Comparison of ENCODE assay signal across 8 cellular contexts in the genomic region with DNA sequence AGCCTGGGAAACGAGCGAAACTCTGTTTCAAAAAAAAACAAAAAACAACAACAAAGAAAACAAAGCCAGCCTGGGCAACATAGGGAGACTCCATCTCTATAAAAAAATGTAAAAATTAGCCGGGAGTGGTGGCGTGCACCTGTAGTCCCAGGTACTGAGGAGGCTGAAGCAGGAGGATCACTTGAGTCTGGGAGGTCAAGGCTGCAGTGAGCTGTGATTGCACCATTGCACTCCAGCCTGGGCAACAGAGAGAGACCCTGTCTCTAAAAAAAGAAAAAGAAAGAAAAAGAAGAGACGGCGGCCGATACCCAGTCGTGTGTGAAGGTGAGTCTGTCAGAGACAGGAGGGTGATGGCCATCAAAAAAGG. TPM values are rescaled to one million over a fixed set of nuclear protein-coding genes. Genes with fewer than 3 reads are reported as not detected.
DNase-seq lines count a peak whose midpoint lies in the region; ATAC-seq and TF ChIP-seq lines count a peak whose summit lies in the region.
"Not testable (repeated sequence)": the region's sequence is repeated elsewhere in the genome, so short reads cannot be mapped to it uniquely, and the experiment has no call there.

No MANE protein-coding gene starts in this region.

- H3K4me3 Mint-ChIP-seq in IgD-negative memory B cell (peak overlapping the region; percentile 92 to 96 (median 95)), WTC11 (peak overlapping the region; percentile 59), brain (peak overlapping the region; percentile 83 to 89 (median 84))

- H3K27ac Mint-ChIP-seq in IgD-negative memory B cell (peak overlapping the region in 2 of 3 donors; percentile 18 to 48), WTC11 (peak overlapping the region; percentile 49; the same call in 1 of the 2 replicates), brain (peak overlapping the region in 4 of 5 experiments; percentile 88 to 91 (median 90))

- H3K27me3 Mint-ChIP-seq in IgD-negative memory B cell; WTC11 (ENCODE audit: low read depth); brain: not testable (repeated sequence)

- not testable (repeated sequence) for H3K9me3 ChIP-seq in mesodermal cell (ENCODE audit: control insufficient read depth, low read length); uterus

- POLR2A ChIA-PET in WTC11 (lab: Charles Lee), result not testable (repeated sequence)

- peaks cover 44% of the 10 kb centered on the region for H3K36me3 ChIP-seq in mesodermal cell (ENCODE audit: control insufficient read depth, insufficient read depth, low read length)
- not testable (repeated sequence) for H3K36me3 ChIP-seq in uterus

- DNase-seq in GM12864 (ENCODE audit: low read depth); WTC11 (ENCODE audit: low spot score); fibroblast of pulmonary artery (ENCODE audit: low read depth); retinal pigment epithelial cell (ENCODE audit: low read depth); uterus: not testable (repeated sequence)

- CTCF ChIA-PET in WTC11 (lab: Charles Lee), result interaction anchor here (0.6 kb wide), 1 partner anchor 290 kb away, joined by 3 read pairs; no protein-coding TSS in a partner anchor

- peak overlapping the region; percentile 49 for H3K27ac ChIP-seq in mesodermal cell (ENCODE audit: low read depth, low read length, severe bottlenecking)
- peak overlapping the region in 1 of 2 donors; percentile 42 for H3K27ac ChIP-seq in uterus

- H3K4me1 ChIP-seq in mesodermal cell (ENCODE audit: control insufficient read depth, insufficient read depth, low read length, poor library complexity, severe bottlenecking); uterus: not testable (repeated sequence)

- not testable (repeated sequence) for TF ChIP-seq POLR2A in uterus (IDR thresholded peaks at IDR 0.05)

- WGBS in mesodermal cell (ENCODE audit: insufficient coverage in 2 of 2), 2 experiments, result 67 to 69% methylated on average over 5 to 6 of the region's 8 CpGs

- H3K36me3 Mint-ChIP-seq in IgD-negative memory B cell, result not testable (repeated sequence)
- H3K36me3 Mint-ChIP-seq in WTC11, result peaks cover 12% of the 10 kb centered on the region
- H3K36me3 Mint-ChIP-seq in brain, result peaks cover 19% of the 10 kb centered on the region

- intact Hi-C loops in uterus (cut with DNase I; ENCODE audit: low total_unique reads), result not testable (repeated sequence)

- not testable (repeated sequence) for H3K27me3 ChIP-seq in uterus

- H3K9me3 Mint-ChIP-seq in IgD-negative memory B cell, WTC11, brain: not testable (repeated sequence)

- ATAC-seq in WTC11, result not testable (repeated sequence)

- H3K4me3 ChIP-seq in GM12864 (ENCODE audit: low read depth, low read length) (peak overlapping the region; percentile 60), fibroblast of pulmonary artery (replicated peaks; ENCODE audit: low read depth, low read length) (peak overlapping the region; percentile 55), mesodermal cell (ENCODE audit: extremely low read depth, insufficient read depth, low read length, poor library complexity, severe bottlenecking) (peak overlapping the region; percentile 5), retinal pigment epithelial cell (ENCODE audit: low read length) (peak overlapping the region; percentile 61), uterus (peak overlapping the region; percentile 48 to 50)

- not testable (repeated sequence) for TF ChIP-seq CTCF in GM12864 (IDR thresholded peaks at IDR 0.05; ENCODE audit: low read depth, low read length, missing control alignments); WTC11 (IDR thresholded peaks at IDR 0.05); brain (conservative IDR thresholded peaks at IDR 0.05); fibroblast of pulmonary artery (IDR thresholded peaks at IDR 0.05; ENCODE audit: low read length, missing control alignments); retinal pigment epithelial cell (conservative IDR thresholded peaks at IDR 0.05; ENCODE audit: low read depth, low read length); uterus (IDR thresholded peaks at IDR 0.05)

- H3K4me1 Mint-ChIP-seq in IgD-negative memory B cell, WTC11: not testable (repeated sequence)
- H3K4me1 Mint-ChIP-seq in brain, result peaks cover 14% of the 10 kb centered on the region

TF ChIP-seq in WTC11, 78 proteins besides CTCF, POLR2A, EP300 and RAD21:
- 0 out of 2 replicates have a peak, but pooled peaks have one; percentile 31 for TF ChIP-seq GTF2I (CRISPR knock-in tag; conservative IDR thresholded peaks at IDR 0.05)

RNA-seq across cellular contexts. Expression of gene FBXL18, which starts 27.2 kb away (rescaled TPM):
- polyA plus RNA-seq in IgD-negative memory B cell, result 1.3 TPM
- total RNA-seq in WTC11 (2021), result 18.9 to 22.0 TPM (median 21.8 TPM) in 3 replicates
- polyA plus RNA-seq in brain (ENCODE audit: insufficient read depth, low read depth, low replicate concordance), result 8.2 TPM
- 6.0 TPM for polyA plus RNA-seq in mesodermal cell (2013, experiment 1 of 2)
- 4.9 TPM for polyA plus RNA-seq in mesodermal cell (2013, experiment 2 of 2)
- total RNA-seq in uterus, result 10 to 100 TPM in 1 of 4 donors, 1 to 10 TPM in 3; 2.8 to 15.0 (median 4.6) TPM

RNA-seq across cellular contexts. Expression of gene ACTB, which starts 44.0 kb away (rescaled TPM):
- 10,465 TPM for polyA plus RNA-seq in IgD-negative memory B cell
- total RNA-seq in WTC11 (2021), result 4,967 to 5,221 TPM (median 5,193 TPM) in 3 replicates
- 4,273 TPM for polyA plus RNA-seq in brain (ENCODE audit: insufficient read depth, low read depth, low replicate concordance)
- polyA plus RNA-seq in mesodermal cell (2013, experiment 1 of 2), result 3,902 TPM
- 3,238 TPM for polyA plus RNA-seq in mesodermal cell (2013, experiment 2 of 2)
- 1,000 to 10,000 TPM; 2,117 to 6,387 (median 2,745) TPM for total RNA-seq in uterus

Comparison
In these comparisons a context has a peak if more than half of its experiments do, and no peak if none do; other contexts are left out.
1. H3K4me3 ChIP-seq: peak in every context shown above with its lines; median percentile 61 in retinal pigment epithelial cell; 60 in GM12864; 55 in fibroblast of pulmonary artery; 49 in uterus; 5 in mesodermal cell.
2. H3K27ac Mint-ChIP-seq: peak in every context shown above with its lines; median percentile 90 in brain; 49 in WTC11; 33 in IgD-negative memory B cell.